11 cellular contexts compared by ENCODE assay signal in genomic region chr6:24908555-24908954, GRCh38. TPM values are rescaled to one million over a fixed set of nuclear protein-coding genes. Genes with fewer than 3 reads are reported as not detected.
A peak's percentile ranks its signal among the peaks of the same experiment; 100 is the strongest.
DNase-seq lines count a peak whose midpoint lies in the region; ATAC-seq and TF ChIP-seq lines count a peak whose summit lies in the region.
"Had no signal": no experiment of that assay in that cellular context is flagged by ENCODE, and none has a peak within 500 bp of the region (broad histone marks: within the 10 kb centered on the region; RNA-seq: fewer than 3 reads in every experiment).

No MANE protein-coding gene starts in this region.

- intact Hi-C loops in dendritic cell treated with granulocyte-macrophage colony-stimulating factor and Interleukin-4, amounts not matched to agents 40 ng/mL and 50 ng/mL, for 4 days (cut with micrococcal nuclease), result loop anchor here (2.0 kb wide), 1 partner anchor 52 kb away; no protein-coding TSS in a partner anchor
- intact Hi-C loops in sigmoid colon (cut with DNase I), result no loop called here

- H3K36me3 Mint-ChIP-seq in dendritic cell treated with granulocyte-macrophage colony-stimulating factor and Interleukin-4, amounts not matched to agents 40 ng/mL and 50 ng/mL, for 4 days (ENCODE audit: low read depth), result no peaks in the 10 kb centered on the region

- DNase-seq in EH (ENCODE audit: low read depth), result peak; percentile 95
- peak; percentile 37 for DNase-seq in LoVo (ENCODE audit: low spot score)
- no peak for DNase-seq in sigmoid colon
- DNase-seq in amniotic stem cell (lab: John Stamatoyannopoulos, UW), result no peak
- no peak for DNase-seq in hippocampal formation (lab: John Stamatoyannopoulos, UW)
- DNase-seq: NCI-H2081 treated with DMSO at 0.1 percent for 48 hours, T-helper 9 cell had no signal

- WGBS in sigmoid colon, 2 donors, result 42 to 66% methylated on average over 4 of the region's 4 CpGs

- peaks cover 71% of the 10 kb centered on the region for H3K4me1 Mint-ChIP-seq in dendritic cell treated with granulocyte-macrophage colony-stimulating factor and Interleukin-4, amounts not matched to agents 40 ng/mL and 50 ng/mL, for 4 days (ENCODE audit: low read depth)

- TF ChIP-seq CTCF in sigmoid colon (IDR thresholded peaks at IDR 0.05), result no peak

- ATAC-seq in GM21528 (IDR thresholded peaks at IDR 0.05; ENCODE audit: low FRiP score, unreplicated experiment) (no peak), HG02610 (IDR thresholded peaks at IDR 0.05; ENCODE audit: unreplicated experiment) (no peak)

- H3K9me3 Mint-ChIP-seq in dendritic cell treated with granulocyte-macrophage colony-stimulating factor and Interleukin-4, amounts not matched to agents 40 ng/mL and 50 ng/mL, for 4 days, result no peaks in the 10 kb centered on the region

- H3K27me3 Mint-ChIP-seq in dendritic cell treated with granulocyte-macrophage colony-stimulating factor and Interleukin-4, amounts not matched to agents 40 ng/mL and 50 ng/mL, for 4 days, result peaks cover 6% of the 10 kb centered on the region

- peak overlapping the region; percentile 18 for H3K27ac Mint-ChIP-seq in dendritic cell treated with granulocyte-macrophage colony-stimulating factor and Interleukin-4, amounts not matched to agents 40 ng/mL and 50 ng/mL, for 4 days
- H3K27ac Mint-ChIP-seq: progenitor cell of endocrine pancreas had no signal

- H3K9me3 ChIP-seq in sigmoid colon, result no peaks in the 10 kb centered on the region

- TF ChIP-seq EP300 in sigmoid colon (IDR thresholded peaks at IDR 0.05), result no peak

- peaks cover 0 to 44% (median 23%) of the 10 kb centered on the region in 4 donors for H3K4me1 ChIP-seq in sigmoid colon

- H3K4me3 Mint-ChIP-seq in dendritic cell treated with granulocyte-macrophage colony-stimulating factor and Interleukin-4, amounts not matched to agents 40 ng/mL and 50 ng/mL, for 4 days, result no peak overlapping the region

- H3K27me3 ChIP-seq in sigmoid colon, result no peaks in the 10 kb centered on the region

- no peaks in the 10 kb centered on the region for H3K36me3 ChIP-seq in sigmoid colon

- H3K4me3 ChIP-seq in sigmoid colon, result peak overlapping the region in 2 of 4 donors; percentile 58 to 73

- TF ChIP-seq POLR2A in sigmoid colon (IDR thresholded peaks at IDR 0.05), result no peak

- H3K27ac ChIP-seq in sigmoid colon, result peak overlapping the region; percentile 59 to 76 (median 67)

RNA-seq across cellular contexts. Expression of gene RIPOR2, which starts 27.2 kb away (rescaled TPM):
- 10 to 100 TPM in 1 of 4 donors, 1 to 10 TPM in 3; 6.1 to 10.9 (median 6.7) TPM for total RNA-seq in sigmoid colon
- 10 to 100 TPM in 1 of 3 donors, 1 to 10 TPM in 2; 1.6 to 29.7 (median 1.8) TPM for polyA plus RNA-seq in sigmoid colon

Comparison
In these comparisons a context has a peak if more than half of its experiments do, and no peak if none do; other contexts are left out.
1. DNase-seq: peak in EH (single experiment) and LoVo (single experiment); none in sigmoid colon (single experiment), amniotic stem cell (single experiment) and hippocampal formation (0 of 2).